In the genomic region with DNA sequence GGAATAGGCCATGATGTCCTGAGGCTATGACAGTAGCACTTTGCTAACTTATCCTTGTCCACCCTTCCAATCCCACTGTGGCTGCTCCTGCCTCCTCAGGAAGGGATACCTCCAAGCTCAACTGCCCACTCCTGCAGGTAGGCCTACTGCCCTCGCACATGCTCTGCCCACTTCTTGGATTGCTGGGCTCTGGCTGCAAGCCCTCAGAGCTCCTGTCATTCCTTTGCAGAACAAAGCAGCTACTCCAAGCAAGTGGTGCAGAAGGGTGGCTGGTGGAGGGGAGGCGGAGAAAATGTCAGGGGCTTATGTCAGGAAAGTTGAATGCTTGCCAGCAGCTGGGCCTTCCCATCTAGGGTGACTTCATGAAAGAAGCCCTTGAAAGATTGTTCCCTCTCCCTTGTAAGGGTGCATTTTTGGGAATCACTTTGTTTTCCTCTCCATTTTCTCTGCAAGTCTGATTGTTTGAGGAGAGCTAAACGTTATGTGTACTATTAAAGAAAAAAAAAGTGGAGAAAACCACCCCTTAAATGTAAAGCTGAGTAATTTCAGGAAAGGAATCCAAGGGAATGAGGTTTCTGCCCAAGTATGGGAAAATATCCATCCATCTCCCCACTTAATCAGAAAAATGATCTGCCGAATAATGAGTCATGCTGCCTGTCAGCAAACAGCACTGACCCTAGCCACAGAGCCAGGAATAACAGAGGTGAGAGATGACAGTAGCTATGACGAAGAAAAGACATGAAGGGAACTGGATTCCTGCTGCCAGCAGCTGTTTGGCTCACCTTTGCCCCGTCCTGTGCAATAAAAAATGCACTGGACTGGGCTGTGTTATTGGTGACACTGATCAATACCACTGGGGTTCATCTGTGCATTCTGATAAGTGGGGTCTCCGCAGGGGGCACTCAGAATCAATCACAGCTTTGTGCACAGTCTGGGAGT, we compare ENCODE assay signal across 10 cellular contexts.
DNase-seq lines count a peak whose midpoint lies in the region; ATAC-seq, FAIRE-seq and TF ChIP-seq lines count a peak whose summit lies in the region.
"Had no signal": no experiment of that assay in that cellular context is flagged by ENCODE, and none has a peak within 500 bp of the region (broad histone marks: within the 10 kb centered on the region; RNA-seq: fewer than 3 reads in every experiment).

No MANE protein-coding gene starts in this region.

- TF ChIP-seq CTCF in fibroblast of pulmonary artery (IDR thresholded peaks at IDR 0.05; ENCODE audit: low read length, missing control alignments) (no peak), natural killer cell (IDR thresholded peaks at IDR 0.05) (no peak)

- H3K9me3 Mint-ChIP-seq in natural killer cell = no peaks in the 10 kb centered on the region

- no peak overlapping the region for H3K9ac ChIP-seq in rectal smooth muscle tissue (ENCODE audit: low read length)

- no peak for TF ChIP-seq POLR2A in erythroblast (IDR thresholded peaks at IDR 0.05; ENCODE audit: low read length)

- DNase-seq in Daoy (ENCODE audit: low read depth) (peak; percentile 82), RCC 7860 (ENCODE audit: low spot score) (peak; percentile 82), fibroblast of pulmonary artery (ENCODE audit: low read depth) (peak; percentile 68), erythroblast (lab: John Stamatoyannopoulos, UW) (no peak), natural killer cell (no peak), T-helper 2 cell (no peak)
- DNase-seq: stimulated activated CD4-positive, alpha-beta T cell treated with anti-CD3 and anti-CD28 coated beads, Interleukin-12 subunit alpha, Interleukin-12 subunit beta, amount 100 ng/mL, for 4 hours had no signal

- no peak overlapping the region for H3K27ac Mint-ChIP-seq in natural killer cell

- peak overlapping the region; percentile 78 for H3K27ac ChIP-seq in rectal smooth muscle tissue (ENCODE audit: low read depth, low read length)
- H3K27ac ChIP-seq: VCaP had no signal

- intact Hi-C loops in natural killer cell (cut with micrococcal nuclease) = no loop called here

- H3K36me3 ChIP-seq in rectal smooth muscle tissue (ENCODE audit: control insufficient read depth, insufficient read depth, low read length) = no peaks in the 10 kb centered on the region

- peak; percentile 75 for FAIRE-seq in RCC 7860 (lab: Jason Lieb, UNC)

- H3K36me3 Mint-ChIP-seq in natural killer cell = no peaks in the 10 kb centered on the region

- ATAC-seq in natural killer cell (no peak), GM19455 (IDR thresholded peaks at IDR 0.05; ENCODE audit: unreplicated experiment) (no peak)

- peaks cover 0 to 28% of the 10 kb centered on the region in 2 donors for H3K27me3 Mint-ChIP-seq in natural killer cell (ENCODE audit: low read depth in 2 of 2)

- H3K4me3 Mint-ChIP-seq in natural killer cell = no peak overlapping the region

- no peak overlapping the region for H3K4me3 ChIP-seq in fibroblast of pulmonary artery (replicated peaks; ENCODE audit: low read depth, low read length)
- H3K4me3 ChIP-seq in rectal smooth muscle tissue (ENCODE audit: low read length) = peak overlapping the region; percentile 24

- H3K4me1 ChIP-seq in rectal smooth muscle tissue (ENCODE audit: control insufficient read depth, insufficient read depth, low read length) = peaks cover 20% of the 10 kb centered on the region

- peaks cover 0 to 8% of the 10 kb centered on the region in 2 donors for H3K4me1 Mint-ChIP-seq in natural killer cell

- H3K27me3 ChIP-seq in rectal smooth muscle tissue (ENCODE audit: control insufficient read depth, insufficient read depth, low read length) = peaks cover 5% of the 10 kb centered on the region

Comparison
In these comparisons a context has a peak if more than half of its experiments do, and no peak if none do; other contexts are left out.
1. DNase-seq: peak in Daoy (single experiment), RCC 7860 (single experiment) and fibroblast of pulmonary artery (single experiment); none in erythroblast (0 of 2), natural killer cell (single experiment) and T-helper 2 cell (0 of 5).